ENCODE assay signal across 12 cellular contexts in the genomic region with DNA sequence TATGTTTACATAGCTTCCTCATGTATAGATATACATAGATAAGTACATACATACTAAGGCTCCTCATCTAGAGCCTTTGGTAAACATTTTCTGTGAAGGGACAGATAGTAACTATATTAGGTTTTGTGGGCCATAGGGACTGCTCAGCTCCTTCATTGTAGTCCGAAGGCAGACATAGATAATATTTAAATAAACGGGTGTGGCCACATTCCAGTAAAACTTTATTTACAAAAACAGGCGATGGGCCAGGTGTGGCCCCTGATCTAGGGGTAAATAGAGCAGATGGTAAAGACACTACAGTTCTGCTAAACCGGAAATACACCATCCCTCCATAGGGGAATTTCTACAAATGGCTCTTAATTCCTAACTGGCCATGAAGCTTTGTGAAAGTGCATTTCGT.
"Had no signal": no experiment of that assay in that cellular context is flagged by ENCODE, and none has a peak within 500 bp of the region (broad histone marks: within the 10 kb centered on the region; RNA-seq: fewer than 3 reads in every experiment).

No MANE protein-coding gene starts in this region.

- ATAC-seq: activated naive CD4-positive, alpha-beta T cell treated with anti-CD3 and anti-CD28 coated beads, Interleukin-2, amount 50 U/mL, for 72 hours; naive thymus-derived CD8-positive, alpha-beta T cell; WTC11 had no signal

- H3K27ac ChIP-seq: brain microvascular endothelial cell, sigmoid colon had no signal

- DNase-seq: activated CD4-positive, alpha-beta T cell treated with anti-CD3 and anti-CD28 coated beads for 48 hours; activated effector memory CD4-positive, alpha-beta T cell treated with anti-CD3 and anti-CD28 coated beads, Interleukin-2, amount 50 U/mL, for 16 hours; activated T-cell treated with anti-CD3 and anti-CD28 coated beads, Interleukin-2, amount 50 U/mL, for 1 hour; brain microvascular endothelial cell; naive thymus-derived CD8-positive, alpha-beta T cell; sigmoid colon; stimulated activated CD4-positive, alpha-beta T cell treated with anti-CD3 and anti-CD28 coated beads, Interleukin-12 subunit alpha, Interleukin-12 subunit beta, amount 100 ng/mL, for 4 hours; stimulated activated naive CD4-positive, alpha-beta T cell had no signal

- H3K27me3 ChIP-seq: brain microvascular endothelial cell, sigmoid colon, suprapubic skin had no signal

- H3K9me3 ChIP-seq: sigmoid colon, suprapubic skin had no signal

- H3K4me3 ChIP-seq: lung, sigmoid colon, suprapubic skin had no signal
